ENCODE assay signal across 1 cellular context in genomic region chr7:44573464-44574285, GRCh38.
TF ChIP-seq lines count a peak whose summit lies in the region.

A gene with protein sequence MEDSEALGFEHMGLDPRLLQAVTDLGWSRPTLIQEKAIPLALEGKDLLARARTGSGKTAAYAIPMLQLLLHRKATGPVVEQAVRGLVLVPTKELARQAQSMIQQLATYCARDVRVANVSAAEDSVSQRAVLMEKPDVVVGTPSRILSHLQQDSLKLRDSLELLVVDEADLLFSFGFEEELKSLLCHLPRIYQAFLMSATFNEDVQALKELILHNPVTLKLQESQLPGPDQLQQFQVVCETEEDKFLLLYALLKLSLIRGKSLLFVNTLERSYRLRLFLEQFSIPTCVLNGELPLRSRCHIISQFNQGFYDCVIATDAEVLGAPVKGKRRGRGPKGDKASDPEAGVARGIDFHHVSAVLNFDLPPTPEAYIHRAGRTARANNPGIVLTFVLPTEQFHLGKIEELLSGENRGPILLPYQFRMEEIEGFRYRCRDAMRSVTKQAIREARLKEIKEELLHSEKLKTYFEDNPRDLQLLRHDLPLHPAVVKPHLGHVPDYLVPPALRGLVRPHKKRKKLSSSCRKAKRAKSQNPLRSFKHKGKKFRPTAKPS (minus strand): TSS chr7:44573908. CDS start chr7:44573895, 13 bp downstream.

TF ChIP-seq in WTC11, 78 proteins besides CTCF, POLR2A, EP300 and RAD21 (continued from another document and continues in another):
- TF ChIP-seq AR (CRISPR knock-in tag; IDR thresholded peaks at IDR 0.05) (no peak), ZMAT4 (CRISPR knock-in tag; IDR thresholded peaks at IDR 0.05) (no peak), FOXP1 (CRISPR knock-in tag; IDR thresholded peaks at IDR 0.05; ENCODE audit: borderline replicate concordance) (peak; percentile 92), ZNF263 (CRISPR knock-in tag; IDR thresholded peaks at IDR 0.05; ENCODE audit: low read depth) (peak; percentile 27; the same call in 1 of the 2 replicates), ZNF219 (CRISPR knock-in tag; IDR thresholded peaks at IDR 0.05; ENCODE audit: borderline replicate concordance) (peak; percentile 66; the same call in 1 of the 2 replicates), ZNF532 (CRISPR knock-in tag; IDR thresholded peaks at IDR 0.05; ENCODE audit: borderline replicate concordance) (0 out of 2 replicates have a peak, but pooled peaks have one; percentile 52), TEAD1 (CRISPR knock-in tag; IDR thresholded peaks at IDR 0.05) (peak; percentile 76; the same call in 1 of the 2 replicates), ZNF281 (CRISPR knock-in tag; IDR thresholded peaks at IDR 0.05) (no peak), ARID4B (CRISPR knock-in tag; IDR thresholded peaks at IDR 0.05; ENCODE audit: borderline replicate concordance) (peak; percentile 76; the same call in 1 of the 2 replicates), KAT7 (CRISPR knock-in tag; IDR thresholded peaks at IDR 0.05; ENCODE audit: borderline replicate concordance) (peak; percentile 42; the same call in 1 of the 2 replicates), MAX (CRISPR knock-in tag; IDR thresholded peaks at IDR 0.05) (peak; percentile 99), JUN (CRISPR knock-in tag; IDR thresholded peaks at IDR 0.05) (peak; percentile 44; the same call in 1 of the 2 replicates), USF1 (CRISPR knock-in tag; IDR thresholded peaks at IDR 0.05) (peak; percentile 62), ETV6 (CRISPR knock-in tag; IDR thresholded peaks at IDR 0.05) (peak; percentile 98), SMAD3 (CRISPR knock-in tag; IDR thresholded peaks at IDR 0.05; ENCODE audit: borderline replicate concordance) (peak; percentile 77; the same call in 1 of the 2 replicates), CBFB (CRISPR knock-in tag; IDR thresholded peaks at IDR 0.05; ENCODE audit: low read depth) (no peak)
- TF ChIP-seq, protein P1, sequence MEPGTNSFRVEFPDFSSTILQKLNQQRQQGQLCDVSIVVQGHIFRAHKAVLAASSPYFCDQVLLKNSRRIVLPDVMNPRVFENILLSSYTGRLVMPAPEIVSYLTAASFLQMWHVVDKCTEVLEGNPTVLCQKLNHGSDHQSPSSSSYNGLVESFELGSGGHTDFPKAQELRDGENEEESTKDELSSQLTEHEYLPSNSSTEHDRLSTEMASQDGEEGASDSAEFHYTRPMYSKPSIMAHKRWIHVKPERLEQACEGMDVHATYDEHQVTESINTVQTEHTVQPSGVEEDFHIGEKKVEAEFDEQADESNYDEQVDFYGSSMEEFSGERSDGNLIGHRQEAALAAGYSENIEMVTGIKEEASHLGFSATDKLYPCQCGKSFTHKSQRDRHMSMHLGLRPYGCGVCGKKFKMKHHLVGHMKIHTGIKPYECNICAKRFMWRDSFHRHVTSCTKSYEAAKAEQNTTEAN (CRISPR knock-in tag; IDR thresholded peaks at IDR 0.05), result peak; percentile 89
- TF ChIP-seq, protein P2, sequence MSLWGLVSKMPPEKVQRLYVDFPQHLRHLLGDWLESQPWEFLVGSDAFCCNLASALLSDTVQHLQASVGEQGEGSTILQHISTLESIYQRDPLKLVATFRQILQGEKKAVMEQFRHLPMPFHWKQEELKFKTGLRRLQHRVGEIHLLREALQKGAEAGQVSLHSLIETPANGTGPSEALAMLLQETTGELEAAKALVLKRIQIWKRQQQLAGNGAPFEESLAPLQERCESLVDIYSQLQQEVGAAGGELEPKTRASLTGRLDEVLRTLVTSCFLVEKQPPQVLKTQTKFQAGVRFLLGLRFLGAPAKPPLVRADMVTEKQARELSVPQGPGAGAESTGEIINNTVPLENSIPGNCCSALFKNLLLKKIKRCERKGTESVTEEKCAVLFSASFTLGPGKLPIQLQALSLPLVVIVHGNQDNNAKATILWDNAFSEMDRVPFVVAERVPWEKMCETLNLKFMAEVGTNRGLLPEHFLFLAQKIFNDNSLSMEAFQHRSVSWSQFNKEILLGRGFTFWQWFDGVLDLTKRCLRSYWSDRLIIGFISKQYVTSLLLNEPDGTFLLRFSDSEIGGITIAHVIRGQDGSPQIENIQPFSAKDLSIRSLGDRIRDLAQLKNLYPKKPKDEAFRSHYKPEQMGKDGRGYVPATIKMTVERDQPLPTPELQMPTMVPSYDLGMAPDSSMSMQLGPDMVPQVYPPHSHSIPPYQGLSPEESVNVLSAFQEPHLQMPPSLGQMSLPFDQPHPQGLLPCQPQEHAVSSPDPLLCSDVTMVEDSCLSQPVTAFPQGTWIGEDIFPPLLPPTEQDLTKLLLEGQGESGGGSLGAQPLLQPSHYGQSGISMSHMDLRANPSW (CRISPR knock-in tag; conservative IDR thresholded peaks at IDR 0.05; ENCODE audit: low read depth), result no peak
- TF ChIP-seq, protein P3, sequence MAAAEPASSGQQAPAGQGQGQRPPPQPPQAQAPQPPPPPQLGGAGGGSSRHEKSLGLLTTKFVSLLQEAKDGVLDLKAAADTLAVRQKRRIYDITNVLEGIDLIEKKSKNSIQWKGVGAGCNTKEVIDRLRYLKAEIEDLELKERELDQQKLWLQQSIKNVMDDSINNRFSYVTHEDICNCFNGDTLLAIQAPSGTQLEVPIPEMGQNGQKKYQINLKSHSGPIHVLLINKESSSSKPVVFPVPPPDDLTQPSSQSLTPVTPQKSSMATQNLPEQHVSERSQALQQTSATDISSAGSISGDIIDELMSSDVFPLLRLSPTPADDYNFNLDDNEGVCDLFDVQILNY (CRISPR knock-in tag; IDR thresholded peaks at IDR 0.05), result peak; percentile 64; the same call in 1 of the 2 replicates
- TF ChIP-seq, protein P4, sequence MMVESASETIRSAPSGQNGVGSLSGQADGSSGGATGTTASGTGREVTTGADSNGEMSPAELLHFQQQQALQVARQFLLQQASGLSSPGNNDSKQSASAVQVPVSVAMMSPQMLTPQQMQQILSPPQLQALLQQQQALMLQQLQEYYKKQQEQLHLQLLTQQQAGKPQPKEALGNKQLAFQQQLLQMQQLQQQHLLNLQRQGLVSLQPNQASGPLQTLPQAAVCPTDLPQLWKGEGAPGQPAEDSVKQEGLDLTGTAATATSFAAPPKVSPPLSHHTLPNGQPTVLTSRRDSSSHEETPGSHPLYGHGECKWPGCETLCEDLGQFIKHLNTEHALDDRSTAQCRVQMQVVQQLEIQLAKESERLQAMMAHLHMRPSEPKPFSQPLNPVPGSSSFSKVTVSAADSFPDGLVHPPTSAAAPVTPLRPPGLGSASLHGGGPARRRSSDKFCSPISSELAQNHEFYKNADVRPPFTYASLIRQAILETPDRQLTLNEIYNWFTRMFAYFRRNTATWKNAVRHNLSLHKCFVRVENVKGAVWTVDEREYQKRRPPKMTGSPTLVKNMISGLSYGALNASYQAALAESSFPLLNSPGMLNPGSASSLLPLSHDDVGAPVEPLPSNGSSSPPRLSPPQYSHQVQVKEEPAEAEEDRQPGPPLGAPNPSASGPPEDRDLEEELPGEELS (CRISPR knock-in tag; IDR thresholded peaks at IDR 0.05), result peak; percentile 86
